9 cellular contexts compared by ENCODE assay signal in genomic region chr20:33667245-33668086, GRCh38. TPM values are rescaled to one million over a fixed set of nuclear protein-coding genes. Genes with fewer than 3 reads are reported as not detected.
DNase-seq lines count a peak whose midpoint lies in the region; ATAC-seq and TF ChIP-seq lines count a peak whose summit lies in the region.
"Had no signal": no experiment of that assay in that cellular context is flagged by ENCODE, and none has a peak within 500 bp of the region (broad histone marks: within the 10 kb centered on the region; RNA-seq: fewer than 3 reads in every experiment).

No MANE protein-coding gene starts in this region.

- 0 out of 2 replicates have a peak overlapping the region, but pooled peaks have one; percentile 6 for H3K9ac ChIP-seq in IMR-90 (ENCODE audit: low read depth, low read length)
- peak overlapping the region; percentile 79 to 83 for H3K9ac ChIP-seq in colonic mucosa (ENCODE audit: low read depth in 2 of 2, low read length in 2 of 2)
- no peak overlapping the region for H3K9ac ChIP-seq in liver (ENCODE audit: low read depth in 1 of 2, low read length in 2 of 2)

- dilution Hi-C loops in IMR-90 (cut with HindIII; ENCODE audit: low sequenced_read_pairs, unreplicated experiment): no loop called here

- H3K4ac ChIP-seq in IMR-90 (ENCODE audit: low read depth, low read length): peak overlapping the region; percentile 60

- H3K79me1 ChIP-seq in IMR-90 (ENCODE audit: low read depth in 1 of 2, low read length in 2 of 2): peaks cover 10 to 68% of the 10 kb centered on the region in 2 experiments; a peak in 3 of 4 replicates

- H3K9me3 ChIP-seq in IMR-90 (ENCODE audit: control insufficient read depth, insufficient read depth, low read length) (no peaks in the 10 kb centered on the region), colonic mucosa (no peaks in the 10 kb centered on the region), liver (ENCODE audit: control insufficient read depth in 4 of 4, low read length in 3 of 4) (no peaks in the 10 kb centered on the region)

- CTCF ChIA-PET in IMR-90 (lab: Yijun Ruan, JAX): interaction anchor here (0.6 kb wide), 1 partner anchor 13 kb away, joined by 6 read pairs; no protein-coding TSS in a partner anchor

- no peak overlapping the region for H2BK5ac ChIP-seq in IMR-90 (ENCODE audit: low read depth, low read length, poor library complexity, severe bottlenecking)

- TF ChIP-seq CTCF in IMR-90 (conservative IDR thresholded peaks at IDR 0.05; ENCODE audit: low read depth, low read length) (no peak), colonic mucosa (IDR thresholded peaks at IDR 0.05) (no peak), liver (IDR thresholded peaks at IDR 0.05; ENCODE audit: low read depth, low read length, missing input control) (no peak)

- H4K20me1 ChIP-seq in IMR-90 (ENCODE audit: insufficient read depth, low read length): 0 out of 2 replicates have a peak, but pooled peaks cover 11% of the 10 kb centered on the region

- no peak overlapping the region; the same call in 1 of the 2 replicates for H2AK5ac ChIP-seq in IMR-90 (ENCODE audit: low read depth, low read length)

- H3K23ac ChIP-seq in IMR-90 (ENCODE audit: low read depth, low read length): no peak overlapping the region

- H3K27ac ChIP-seq in IMR-90 (ENCODE audit: insufficient read depth, low read length): peak overlapping the region; percentile 25; the same call in 1 of the 2 replicates
- peak overlapping the region; percentile 90 for H3K27ac ChIP-seq in colonic mucosa
- H3K27ac ChIP-seq in liver (ENCODE audit: low read depth in 1 of 2, low read length in 2 of 2): peak overlapping the region; percentile 70 to 75

- TF ChIP-seq RAD21 in IMR-90 (IDR thresholded peaks at IDR 0.05; ENCODE audit: low read length) (no peak; the same call in 1 of the 2 replicates), liver (IDR thresholded peaks at IDR 0.05) (peak; percentile 83 to 95)

- TF ChIP-seq POLR2A in IMR-90 (IDR thresholded peaks at IDR 0.05; ENCODE audit: low read depth, low read length): no peak

- intact Hi-C loops in IMR-90 (cut with micrococcal nuclease): loop anchor here (5.0 to 10.0 kb wide), 2 partner anchors 65 to 147 kb away; partner anchors contain the start of genes CHMP4B and ZNF341
- intact Hi-C loops in colonic mucosa (cut with DNase I): no loop called here

- H3K4me3 ChIP-seq in IMR-90 (ENCODE audit: insufficient read depth, low read depth, low read length) (peak overlapping the region; percentile 29), colonic mucosa (peak overlapping the region; percentile 52), liver (ENCODE audit: low read depth in 1 of 3, low read length in 3 of 3) (peak overlapping the region; percentile 49 to 64 (median 56))

- peak overlapping the region in 1 of 2 experiments; percentile 50; a peak in 2 of 4 replicates for H4K8ac ChIP-seq in IMR-90 (ENCODE audit: low read depth in 2 of 2, low read length in 2 of 2)

- POLR2A ChIA-PET in IMR-90 (lab: Charles Lee; ENCODE audit: unreplicated experiment): interaction anchor here (0.5 to 1.0 kb wide), 2 partner anchors 53 to 306 kb away, joined by 3 to 17 read pairs; no protein-coding TSS in a partner anchor

- no peak overlapping the region for H3K18ac ChIP-seq in IMR-90 (ENCODE audit: low read depth, low read length)

- H2AFZ ChIP-seq in IMR-90 (replicated peaks; ENCODE audit: low read length, poor library complexity): peak overlapping the region; percentile 86

- H3K36me3 ChIP-seq in IMR-90 (ENCODE audit: control insufficient read depth, insufficient read depth, low read length) (peaks cover 13% of the 10 kb centered on the region), colonic mucosa (no peaks in the 10 kb centered on the region), liver (ENCODE audit: control insufficient read depth in 4 of 4, insufficient read depth in 3 of 4, low read depth in 1 of 4, low read length in 3 of 4) (peaks cover 0 to 4% (median 0%) of the 10 kb centered on the region in 4 donors)

- no peak overlapping the region for H2BK15ac ChIP-seq in IMR-90 (ENCODE audit: low read depth, low read length)

- H4K5ac ChIP-seq in IMR-90 (ENCODE audit: low read depth, low read length): no peak overlapping the region

- peak overlapping the region; percentile 55 for H3K4me2 ChIP-seq in IMR-90 (ENCODE audit: low read depth, low read length)

- H3K27me3 ChIP-seq in IMR-90 (ENCODE audit: control insufficient read depth, insufficient read depth, low read length): no peaks in the 10 kb centered on the region
- no peaks in the 10 kb centered on the region for H3K27me3 ChIP-seq in colonic mucosa
- no peaks in the 10 kb centered on the region for H3K27me3 ChIP-seq in liver (ENCODE audit: control insufficient read depth in 4 of 4, insufficient read depth in 4 of 4, low read length in 3 of 4)

- no peak overlapping the region for H2BK120ac ChIP-seq in IMR-90 (ENCODE audit: low read depth, low read length)

- H3K56ac ChIP-seq in IMR-90 (ENCODE audit: extremely low read depth, insufficient read depth, low read length): no peak overlapping the region

- H3K4me1 ChIP-seq in IMR-90 (ENCODE audit: control insufficient read depth, insufficient read depth, low read length) (peaks cover 20% of the 10 kb centered on the region), colonic mucosa (peaks cover 17% of the 10 kb centered on the region), liver (ENCODE audit: control insufficient read depth in 4 of 4, insufficient read depth in 4 of 4, low read length in 3 of 4) (peaks cover 3 to 48% (median 22%) of the 10 kb centered on the region in 4 donors)

- H4K91ac ChIP-seq in IMR-90 (ENCODE audit: insufficient read depth, low read depth, low read length): no peak overlapping the region

- in situ Hi-C loops in IMR-90 (cut with MboI; ENCODE audit: low sequenced_read_pairs): no loop called here

- no TSS peak for BruUV-seq in IMR-90 (replicated peaks; lab: Mats Ljungman, UMichigan)

- H3K9me1 ChIP-seq in IMR-90 (ENCODE audit: insufficient read depth, low read length): peaks cover 27% of the 10 kb centered on the region

- H3K14ac ChIP-seq in IMR-90 (replicated peaks; ENCODE audit: low read depth, low read length): no peak overlapping the region

- WGBS in IMR-90 (ENCODE audit: extremely low coverage in 2 of 2, insufficient read length in 1 of 2), 2 experiments: 39% methylated on average over 71 of the region's 94 CpGs; no CpG with 5 or more reads in 1 of the 2 experiments
- WGBS in liver: 29% methylated on average over 94 of the region's 94 CpGs

- peak; percentile 19 for ATAC-seq in GM21381 (IDR thresholded peaks at IDR 0.05; ENCODE audit: unreplicated experiment)
- no peak for ATAC-seq in IMR-90 (ENCODE audit: low read depth)
- ATAC-seq: Panc1 had no signal

- H2AK9ac ChIP-seq in IMR-90 (replicated peaks; ENCODE audit: low read depth, low read length, poor library complexity): peak overlapping the region; percentile 76

- DNase-seq in COR-L47 (lab: John Stamatoyannopoulos, UW): peak; percentile 55
- DNase-seq in IMR-90: peak; percentile 54
- peak in 3 of 4 experiments; percentile 41 to 67 (median 65) for DNase-seq in activated CD4-positive, CD25-positive, alpha-beta regulatory T cell (lab: John Stamatoyannopoulos, UW)
- peak; percentile 65 for DNase-seq in colonic mucosa
- DNase-seq in stimulated activated CD4-positive, alpha-beta T cell treated with anti-CD3 and anti-CD28 coated beads, TNF-alpha, amount 100 ng/mL, for 24 hours (ENCODE audit: low read depth in 3 of 3): peak in 2 of 3 experiments; percentile 68 to 78
- DNase-seq in NCI-H1694 (lab: John Stamatoyannopoulos, UW): no peak

- no peak overlapping the region for H2BK20ac ChIP-seq in IMR-90 (ENCODE audit: low read depth, low read length)

TF ChIP-seq in IMR-90, 13 proteins besides CTCF, POLR2A, EP300 and RAD21 (continues in another document):
- no peak for TF ChIP-seq MXI1 (IDR thresholded peaks at IDR 0.05; ENCODE audit: borderline replicate concordance, low read depth, low read length)

TF ChIP-seq in liver, 16 proteins besides CTCF, POLR2A, EP300 and RAD21 (continues in another document):
- TF ChIP-seq, protein P1, sequence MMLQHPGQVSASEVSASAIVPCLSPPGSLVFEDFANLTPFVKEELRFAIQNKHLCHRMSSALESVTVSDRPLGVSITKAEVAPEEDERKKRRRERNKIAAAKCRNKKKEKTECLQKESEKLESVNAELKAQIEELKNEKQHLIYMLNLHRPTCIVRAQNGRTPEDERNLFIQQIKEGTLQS (IDR thresholded peaks at IDR 0.05): no peak
- TF ChIP-seq JUND (IDR thresholded peaks at IDR 0.05) (no peak), RXRA (IDR thresholded peaks at IDR 0.05) (no peak)

RNA-seq across cellular contexts. Expression of gene ACTL10, which starts 0.7 kb away (rescaled TPM):
- total RNA-seq in IMR-90 (2012; rRNA removed) (0.18 and 0.28 TPM in 2 replicates), colonic mucosa (1 to 10 TPM; 3.9 to 8.0 TPM), liver (under 1 TPM; 0.33 to 0.50 TPM)
- polyA plus RNA-seq in IMR-90 (2012; rRNA removed) (0.43 and 0.49 TPM in 2 replicates), liver (under 1 TPM; 0.10 to 0.37 TPM)
- polyA plus RNA-seq in IMR-90 (2012; cell fraction: cytosol; rRNA removed): 0.40 and 1.1 TPM in 2 replicates
- 0.15 and 0.73 TPM in 2 replicates for polyA plus RNA-seq in IMR-90 (2012; cell fraction: nucleus; rRNA removed; ENCODE audit: low replicate concordance)

RNA-seq across cellular contexts. Expression of gene C20orf144, which starts 5.3 kb away (rescaled TPM):
- under 0.01 TPM in 2 replicates for total RNA-seq in IMR-90 (2012; rRNA removed)
- 0.16 and 0.19 TPM in 2 replicates for polyA plus RNA-seq in IMR-90 (2012; rRNA removed)
- polyA plus RNA-seq in IMR-90 (2012; cell fraction: cytosol; rRNA removed): 0.17 and 0.19 TPM in 2 replicates
- 0.08 and 0.11 TPM in 2 replicates for polyA plus RNA-seq in IMR-90 (2012; cell fraction: nucleus; rRNA removed; ENCODE audit: low replicate concordance)
- under 1 TPM in 1 of 2 donors, not detected in 1; 0.30 TPM for total RNA-seq in colonic mucosa
- total RNA-seq in liver: not detected
- polyA plus RNA-seq in liver: not detected

RNA-seq across cellular contexts. Expression of gene NECAB3, which starts 6.8 kb away (rescaled TPM):
- total RNA-seq in IMR-90 (2012; rRNA removed) (8.6 and 10.0 TPM in 2 replicates), colonic mucosa (10 to 100 TPM; 30.3 to 61.3 TPM), liver (10 to 100 TPM; 11.0 to 14.8 TPM)
- polyA plus RNA-seq in IMR-90 (2012; rRNA removed) (28.4 and 28.5 TPM in 2 replicates), liver (10 to 100 TPM; 10.5 to 11.2 TPM)
- 15.3 and 20.8 TPM in 2 replicates for polyA plus RNA-seq in IMR-90 (2012; cell fraction: cytosol; rRNA removed)
- 115 and 191 TPM in 2 replicates for polyA plus RNA-seq in IMR-90 (2012; cell fraction: nucleus; rRNA removed; ENCODE audit: low replicate concordance)

RNA-seq across cellular contexts. Expression of gene E2F1, which starts 18.7 kb away (rescaled TPM):
- total RNA-seq in IMR-90 (2012; rRNA removed): 10.6 and 10.9 TPM in 2 replicates
- 14.0 and 14.6 TPM in 2 replicates for polyA plus RNA-seq in IMR-90 (2012; rRNA removed)
- 9.9 and 10.2 TPM in 2 replicates for polyA plus RNA-seq in IMR-90 (2012; cell fraction: cytosol; rRNA removed)
- polyA plus RNA-seq in IMR-90 (2012; cell fraction: nucleus; rRNA removed; ENCODE audit: low replicate concordance): 13.7 and 30.1 TPM in 2 replicates
- total RNA-seq in colonic mucosa: 10 to 100 TPM in 1 of 2 donors, 1 to 10 TPM in 1; 4.6 to 23.3 TPM
- 10 to 100 TPM in 1 of 2 donors, under 1 TPM in 1; 0.17 to 11.0 TPM for total RNA-seq in liver
- 1 to 10 TPM in 1 of 2 donors, under 1 TPM in 1; 0.10 to 1.6 TPM for polyA plus RNA-seq in liver

RNA-seq across cellular contexts. Expression of gene PXMP4, which starts 52.6 kb away (rescaled TPM):
- 2.2 and 3.6 TPM in 2 replicates for total RNA-seq in IMR-90 (2012; rRNA removed)
- polyA plus RNA-seq in IMR-90 (2012; rRNA removed): 7.1 TPM in 2 replicates
- polyA plus RNA-seq in IMR-90 (2012; cell fraction: cytosol; rRNA removed): 4.9 and 10.3 TPM in 2 replicates
- polyA plus RNA-seq in IMR-90 (2012; cell fraction: nucleus; rRNA removed; ENCODE audit: low replicate concordance): 2.7 and 4.5 TPM in 2 replicates
- total RNA-seq in colonic mucosa: 10 to 100 TPM; 13.2 to 18.1 TPM
- total RNA-seq in liver: 10 to 100 TPM in 1 of 2 donors, 1 to 10 TPM in 1; 7.5 to 11.1 TPM
- polyA plus RNA-seq in liver: 10 to 100 TPM in 1 of 2 donors, 1 to 10 TPM in 1; 5.5 to 16.0 TPM

Comparison
In these comparisons a context has a peak if more than half of its experiments do, and no peak if none do; other contexts are left out.
1. H3K27ac ChIP-seq: peak in every context shown above with its lines; median percentile 90 in colonic mucosa; 72 in liver; 25 in IMR-90.
2. H3K9ac ChIP-seq: peak in IMR-90 (single experiment) and colonic mucosa (2 of 2); none in liver (0 of 2).
3. Peak in every context shown above with its lines, with median percentiles within 50 percentile points of each other: H3K4me3 ChIP-seq.